7 cellular contexts compared by ENCODE assay signal in genomic region chr5:96319981-96320739, GRCh38.
DNase-seq lines count a peak whose midpoint lies in the region; FAIRE-seq and TF ChIP-seq lines count a peak whose summit lies in the region.
"Not testable (repeated sequence)": the region's sequence is repeated elsewhere in the genome, so short reads cannot be mapped to it uniquely, and the experiment has no call there.

No MANE protein-coding gene starts in this region.

- H3K79me2 ChIP-seq in ACC112 (ENCODE audit: control insufficient read depth, insufficient read depth, low read length, unreplicated experiment); astrocyte (ENCODE audit: insufficient read depth, low read length); osteoblast (ENCODE audit: insufficient read depth, low read length): not testable (repeated sequence)

- not testable (repeated sequence) for H3K36me3 Mint-ChIP-seq in astrocyte (ENCODE audit: low read depth, unreplicated experiment)

- not testable (repeated sequence) for H3K36me3 ChIP-seq in ACC112 (ENCODE audit: insufficient read depth, low read length); astrocyte (ENCODE audit: insufficient read depth, low read length); osteoblast (ENCODE audit: insufficient read depth, low read length)

- H3K4me3 Mint-ChIP-seq in astrocyte (ENCODE audit: unreplicated experiment), result not testable (repeated sequence)

- not testable (repeated sequence) for H3K9ac ChIP-seq in astrocyte (ENCODE audit: low read length)

- H3K4me3 ChIP-seq in ACC112 (ENCODE audit: low read depth, low read length), result peak overlapping the region; percentile 12; the same call in 1 of the 2 replicates
- not testable (repeated sequence) for H3K4me3 ChIP-seq in astrocyte (ENCODE audit: insufficient read depth, low read depth, low read length); osteoblast (ENCODE audit: insufficient read depth, low read length)

- TF ChIP-seq CTCF in RWPE1 (conservative IDR thresholded peaks at IDR 0.05; ENCODE audit: low read depth); astrocyte (IDR thresholded peaks at IDR 0.05; ENCODE audit: insufficient read depth, low read depth, low read length); osteoblast (IDR thresholded peaks at IDR 0.05; ENCODE audit: extremely low read depth, low read depth, low read length): not testable (repeated sequence)

- H2AFZ ChIP-seq in ACC112 (ENCODE audit: low read length, unreplicated experiment); astrocyte (ENCODE audit: low read depth, low read length); osteoblast (ENCODE audit: low read length): not testable (repeated sequence)

- H3K9me3 Mint-ChIP-seq in astrocyte (ENCODE audit: unreplicated experiment), result not testable (repeated sequence)

- not testable (repeated sequence) for H3K27me3 Mint-ChIP-seq in astrocyte (ENCODE audit: low read depth, unreplicated experiment)

- not testable (repeated sequence) for H3K9me3 ChIP-seq in astrocyte (ENCODE audit: insufficient read depth, low read depth, low read length); osteoblast (ENCODE audit: low read depth, low read length)

- H3K4me1 Mint-ChIP-seq in astrocyte (ENCODE audit: low read depth, unreplicated experiment), result peaks cover 15% of the 10 kb centered on the region

- not testable (repeated sequence) for FAIRE-seq in astrocyte (lab: Jason Lieb, UNC)

- DNase-seq in HCEC 1CT, result peak; percentile 51
- peak; percentile 77 for DNase-seq in M059J (ENCODE audit: low read depth)
- not testable (repeated sequence) for DNase-seq in RWPE1 (ENCODE audit: low spot score); astrocyte (ENCODE audit: low read depth); epithelial cell of prostate (ENCODE audit: low read depth, low spot score); osteoblast (ENCODE audit: insufficient read length, low spot score, missing footprints)

- POLR2A ChIA-PET in RWPE1 (lab: Yijun Ruan, JAX; ENCODE audit: low non-redundant PET), result interaction anchor here (0.7 kb wide), 1 partner anchor 412 kb away, joined by 11 read pairs; no protein-coding TSS in a partner anchor

- H3K27ac Mint-ChIP-seq in astrocyte (ENCODE audit: unreplicated experiment), result not testable (repeated sequence)

- H3K27me3 ChIP-seq in ACC112 (ENCODE audit: insufficient read depth, low read length); astrocyte (ENCODE audit: insufficient read depth, low read length); osteoblast (ENCODE audit: insufficient read depth, low read length): not testable (repeated sequence)

- peak overlapping the region; percentile 13 for H3K4me2 ChIP-seq in astrocyte (ENCODE audit: low read length)
- not testable (repeated sequence) for H3K4me2 ChIP-seq in osteoblast (ENCODE audit: insufficient read depth, low read length)

- H3K4me1 ChIP-seq in ACC112 (ENCODE audit: control insufficient read depth, insufficient read depth, low read length, unreplicated experiment) (peaks cover 69% of the 10 kb centered on the region), osteoblast (ENCODE audit: insufficient read depth, low read length) (peaks cover 44% of the 10 kb centered on the region)
- H3K4me1 ChIP-seq in astrocyte (ENCODE audit: insufficient read depth, low read length), result not testable (repeated sequence)

- CTCF ChIA-PET in RWPE1 (lab: Yijun Ruan, JAX), result interaction anchor here (0.7 kb wide), 1 partner anchor 35 kb away, joined by 3 read pairs; no protein-coding TSS in a partner anchor

- H3K27ac ChIP-seq in ACC112 (ENCODE audit: low read depth, low read length), result peak overlapping the region; percentile 72
- peak overlapping the region; percentile 25; the same call in 1 of the 2 replicates for H3K27ac ChIP-seq in RWPE1
- not testable (repeated sequence) for H3K27ac ChIP-seq in astrocyte (ENCODE audit: low read depth, low read length)
- H3K27ac ChIP-seq in epithelial cell of prostate, result peak overlapping the region; percentile 94
- H3K27ac ChIP-seq in osteoblast (ENCODE audit: low read depth, low read length), result peak overlapping the region; percentile 72

- H4K20me1 ChIP-seq in astrocyte (ENCODE audit: insufficient read depth, low read length); osteoblast (ENCODE audit: insufficient read depth, low read length): not testable (repeated sequence)
